Comparison of ENCODE assay signal across 25 cellular contexts in genomic region chr5:45512521-45512920, GRCh38.
DNase-seq lines count a peak whose midpoint lies in the region; TF ChIP-seq lines count a peak whose summit lies in the region.
"Had no signal": no experiment of that assay in that cellular context is flagged by ENCODE, and none has a peak within 500 bp of the region (broad histone marks: within the 10 kb centered on the region; RNA-seq: fewer than 3 reads in every experiment).

No MANE protein-coding gene starts in this region.

- no peak overlapping the region for H3K27ac Mint-ChIP-seq in CD4-positive, alpha-beta memory T cell
- H3K27ac Mint-ChIP-seq: CD4-positive, CD25-positive, alpha-beta regulatory T cell; H9; HFFc6 had no signal

- H3K9ac ChIP-seq in mesendoderm (ENCODE audit: low read length): no peak overlapping the region
- H3K9ac ChIP-seq: BLaER1, GM23248 had no signal

- H4K8ac ChIP-seq in mesendoderm (ENCODE audit: low read depth, low read length): no peak overlapping the region

- H3K9me3 Mint-ChIP-seq in CD4-positive, alpha-beta memory T cell: peaks cover 2 to 12% (median 4%) of the 10 kb centered on the region in 8 donors
- H3K9me3 Mint-ChIP-seq: H9 had no signal

- H3K4me2 ChIP-seq in mesendoderm (ENCODE audit: low read length): no peak overlapping the region
- H3K4me2 ChIP-seq: BLaER1 had no signal

- no peaks in the 10 kb centered on the region for H3K9me3 ChIP-seq in CD4-positive, alpha-beta memory T cell (ENCODE audit: control insufficient read depth in 1 of 2, low read length in 2 of 2)
- H3K9me3 ChIP-seq: BLaER1, SJSA1 had no signal

- no peak overlapping the region for H3K4me3 Mint-ChIP-seq in CD4-positive, alpha-beta memory T cell
- H3K4me3 Mint-ChIP-seq: CD4-positive, CD25-positive, alpha-beta regulatory T cell; H9; HFFc6 had no signal

- H4K5ac ChIP-seq in mesendoderm (ENCODE audit: low read length): no peak overlapping the region

- CTCF ChIA-PET in RWPE1 (lab: Yijun Ruan, JAX): no interaction called here
- CTCF ChIA-PET in CD4-positive, alpha-beta memory T cell (lab: Charles Lee; ENCODE audit: partially characterized antibody): no interaction called here

- DNase-seq in ACHN: peak; percentile 21
- DNase-seq in M059J (ENCODE audit: low read depth): peak; percentile 28
- peak; percentile 13 for DNase-seq in RWPE1 (ENCODE audit: low spot score)
- peak; percentile 18 for DNase-seq in mesendoderm
- DNase-seq in hippocampal formation (lab: John Stamatoyannopoulos, UW): no peak
- DNase-seq in CD4-positive, alpha-beta memory T cell: no peak
- no peak for DNase-seq in NCI-H446 (lab: John Stamatoyannopoulos, UW)
- DNase-seq: 8988T; CD4-positive, CD25-positive, alpha-beta regulatory T cell; GM23248; H9; HFFc6; IMR-90; KG1; NCI-H1092 treated with DMSO at 0.1 percent for 48 hours; NCI-H1436; NCI-H187; NCI-H2081 treated with DMSO at 0.1 percent for 48 hours; NCI-H2171; NCI-H345; NCI-H524; NCI-H748 treated with DMSO at 0.1 percent for 48 hours; Right ventricle myocardium superior had no signal

- H3K79me1 ChIP-seq in mesendoderm (ENCODE audit: low read length): no peaks in the 10 kb centered on the region

- no peak overlapping the region for H3K23ac ChIP-seq in mesendoderm (ENCODE audit: low read length)

- H3K4me3 ChIP-seq in mesendoderm (ENCODE audit: low read length): no peak overlapping the region
- H3K4me3 ChIP-seq in CD4-positive, alpha-beta memory T cell (ENCODE audit: low read length in 2 of 2): no peak overlapping the region
- H3K4me3 ChIP-seq: BLaER1, GM23248, SJSA1 had no signal

- POLR2A ChIA-PET in RWPE1 (lab: Yijun Ruan, JAX; ENCODE audit: low non-redundant PET): no interaction called here
- POLR2A ChIA-PET in CD4-positive, alpha-beta memory T cell (lab: Charles Lee; ENCODE audit: partially characterized antibody): no interaction called here

- no peaks in the 10 kb centered on the region for H3K27me3 ChIP-seq in mesendoderm (ENCODE audit: insufficient read depth, low read length, poor library complexity)
- H3K27me3 ChIP-seq in CD4-positive, alpha-beta memory T cell (ENCODE audit: insufficient read depth, low read length): no peaks in the 10 kb centered on the region
- H3K27me3 ChIP-seq: BLaER1, SJSA1 had no signal

- H3K36me3 Mint-ChIP-seq in CD4-positive, alpha-beta memory T cell: no peaks in the 10 kb centered on the region
- H3K36me3 Mint-ChIP-seq: CD4-positive, CD25-positive, alpha-beta regulatory T cell had no signal

- no peaks in the 10 kb centered on the region for H3K36me3 ChIP-seq in mesendoderm (ENCODE audit: control insufficient read depth, insufficient read depth, low read length)
- H3K36me3 ChIP-seq in CD4-positive, alpha-beta memory T cell (ENCODE audit: insufficient read depth, low read length): no peaks in the 10 kb centered on the region
- H3K36me3 ChIP-seq: BLaER1, SJSA1 had no signal

- in situ Hi-C loops in ACHN (cut with HindIII; ENCODE audit: low pct_ligation_motif_present, low pct_unique_long_range_greater_than_20kb, low sequenced_read_pairs): no loop called here

- no peak overlapping the region for H2AK5ac ChIP-seq in mesendoderm (ENCODE audit: low read length)

- intact Hi-C loops in CD4-positive, alpha-beta memory T cell (cut with micrococcal nuclease): no loop called here

- no peak overlapping the region for H3K27ac ChIP-seq in RWPE1
- H3K27ac ChIP-seq in mesendoderm (ENCODE audit: low read depth, low read length): no peak overlapping the region
- no peak overlapping the region for H3K27ac ChIP-seq in CD4-positive, alpha-beta memory T cell (ENCODE audit: low read depth, low read length)
- H3K27ac ChIP-seq: BLaER1, GM23248, SJSA1 had no signal

- H3K18ac ChIP-seq in mesendoderm (ENCODE audit: low read length): no peak overlapping the region

- no peaks in the 10 kb centered on the region for H3K4me1 ChIP-seq in mesendoderm (ENCODE audit: control insufficient read depth, low read depth, low read length)
- H3K4me1 ChIP-seq in CD4-positive, alpha-beta memory T cell (ENCODE audit: insufficient read depth, low read length): no peaks in the 10 kb centered on the region
- H3K4me1 ChIP-seq: BLaER1, SJSA1 had no signal

- no peaks in the 10 kb centered on the region for H3K4me1 Mint-ChIP-seq in CD4-positive, alpha-beta memory T cell
- H3K4me1 Mint-ChIP-seq: CD4-positive, CD25-positive, alpha-beta regulatory T cell; H9 had no signal

- WGBS in mesendoderm (ENCODE audit: extremely low coverage, insufficient coverage, low lambda C conversion rate): no CpG with 5 or more reads among the region's 1 CpG

- H3K27me3 Mint-ChIP-seq in CD4-positive, alpha-beta memory T cell: no peaks in the 10 kb centered on the region
- H3K27me3 Mint-ChIP-seq: CD4-positive, CD25-positive, alpha-beta regulatory T cell had no signal

- H3K79me2 ChIP-seq in mesendoderm (ENCODE audit: control insufficient read depth, insufficient read depth, low read length): no peaks in the 10 kb centered on the region

- no peak overlapping the region for H3K56ac ChIP-seq in mesendoderm (ENCODE audit: low read length)

- H2BK15ac ChIP-seq in mesendoderm (replicated peaks; ENCODE audit: low read depth): no peak overlapping the region

- no peak overlapping the region for H3K4ac ChIP-seq in mesendoderm (ENCODE audit: low read depth, low read length)

- no peak overlapping the region for H2BK5ac ChIP-seq in mesendoderm (ENCODE audit: low read length)

- TF ChIP-seq CTCF in RWPE1 (conservative IDR thresholded peaks at IDR 0.05; ENCODE audit: low read depth): no peak

- no peak overlapping the region for H2BK120ac ChIP-seq in mesendoderm (ENCODE audit: low read depth, low read length)

Comparison
In these comparisons a context has a peak if more than half of its experiments do, and no peak if none do; other contexts are left out.
1. DNase-seq: peak in ACHN (single experiment), M059J (single experiment), RWPE1 (single experiment) and mesendoderm (single experiment); none in hippocampal formation (0 of 2), CD4-positive, alpha-beta memory T cell (0 of 5) and NCI-H446 (0 of 2).